Comparison of ENCODE assay signal across 1 cellular context in the genomic region with DNA sequence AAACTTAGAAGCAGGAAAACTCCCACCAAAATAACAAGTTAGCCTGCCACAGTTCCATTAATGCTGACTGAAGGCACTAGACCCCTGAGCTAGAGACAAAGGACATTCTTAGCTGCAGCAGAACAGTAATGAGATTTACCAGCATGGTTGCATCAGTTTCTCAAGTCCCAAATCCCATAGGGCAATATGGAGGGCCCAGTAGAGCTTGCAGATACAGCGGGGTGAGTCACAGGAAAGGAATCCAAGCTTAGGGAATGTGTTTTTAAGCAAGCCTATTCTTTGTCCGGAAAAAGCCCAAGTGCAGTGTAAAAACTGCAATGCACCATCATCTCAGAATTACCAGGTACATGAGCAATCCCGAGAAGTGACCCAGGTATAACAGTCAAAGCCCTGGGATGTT.
TF ChIP-seq lines count a peak whose summit lies in the region.

No MANE protein-coding gene starts in this region.

TF ChIP-seq in endothelial cell of umbilical vein, 7 proteins besides CTCF, POLR2A, EP300 and RAD21 (continued from another document):
- TF ChIP-seq GATA2 (IDR thresholded peaks at IDR 0.05; ENCODE audit: insufficient read depth, insufficient read length, low read depth, low read length), result no peak
- TF ChIP-seq MYC (IDR thresholded peaks at IDR 0.05; ENCODE audit: low read depth, low read length), result no peak
- TF ChIP-seq FOS (IDR thresholded peaks at IDR 0.05; ENCODE audit: borderline replicate concordance, insufficient read depth, low read length), result peak; percentile 79
- peak; percentile 76 for TF ChIP-seq JUN (IDR thresholded peaks at IDR 0.05; ENCODE audit: borderline replicate concordance, insufficient read depth, insufficient read length, low read depth)
- TF ChIP-seq, protein P1, sequence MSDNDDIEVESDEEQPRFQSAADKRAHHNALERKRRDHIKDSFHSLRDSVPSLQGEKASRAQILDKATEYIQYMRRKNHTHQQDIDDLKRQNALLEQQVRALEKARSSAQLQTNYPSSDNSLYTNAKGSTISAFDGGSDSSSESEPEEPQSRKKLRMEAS (IDR thresholded peaks at IDR 0.05; ENCODE audit: insufficient read depth, insufficient read length), result no peak
